Comparison of ENCODE assay signal across 1 cellular context in genomic region chr4:125520258-125520990, GRCh38.
TF ChIP-seq lines count a peak whose summit lies in the region.

No MANE protein-coding gene starts in this region.

TF ChIP-seq in SK-N-SH, 30 proteins besides CTCF, POLR2A, EP300 and RAD21 (continued from another document):
- TF ChIP-seq TEAD4 (IDR thresholded peaks at IDR 0.05; ENCODE audit: borderline replicate concordance, insufficient read depth) (0 out of 2 replicates have a peak, but pooled peaks have one; percentile 27), IRF3 (IDR thresholded peaks at IDR 0.05; ENCODE audit: low read depth, low read length) (no peak), RXRA (IDR thresholded peaks at IDR 0.05; ENCODE audit: borderline replicate concordance, low read depth) (0 out of 2 replicates have a peak, but pooled peaks have one; percentile 6), NRF1 (IDR thresholded peaks at IDR 0.05; ENCODE audit: low read depth, low read length) (no peak), SIN3A (IDR thresholded peaks at IDR 0.05; ENCODE audit: borderline replicate concordance, low read depth, low read length) (no peak), USF2 (IDR thresholded peaks at IDR 0.05; ENCODE audit: borderline replicate concordance, low read depth, low read length) (no peak), RCOR1 (IDR thresholded peaks at IDR 0.05; ENCODE audit: low read length) (no peak), SMC3 (IDR thresholded peaks at IDR 0.05; ENCODE audit: low read depth, low read length) (no peak), TAF1 (IDR thresholded peaks at IDR 0.05; ENCODE audit: borderline replicate concordance, low read depth, low read length) (no peak), PBX3 (IDR thresholded peaks at IDR 0.05) (peak; percentile 15), GATA2 (CRISPR knock-in tag; IDR thresholded peaks at IDR 0.05) (no peak), NFIC (IDR thresholded peaks at IDR 0.05; ENCODE audit: borderline replicate concordance) (no peak; the same call in 1 of the 2 replicates), CHD2 (IDR thresholded peaks at IDR 0.05; ENCODE audit: low read length, partially characterized antibody) (no peak)
